In the genomic region with DNA sequence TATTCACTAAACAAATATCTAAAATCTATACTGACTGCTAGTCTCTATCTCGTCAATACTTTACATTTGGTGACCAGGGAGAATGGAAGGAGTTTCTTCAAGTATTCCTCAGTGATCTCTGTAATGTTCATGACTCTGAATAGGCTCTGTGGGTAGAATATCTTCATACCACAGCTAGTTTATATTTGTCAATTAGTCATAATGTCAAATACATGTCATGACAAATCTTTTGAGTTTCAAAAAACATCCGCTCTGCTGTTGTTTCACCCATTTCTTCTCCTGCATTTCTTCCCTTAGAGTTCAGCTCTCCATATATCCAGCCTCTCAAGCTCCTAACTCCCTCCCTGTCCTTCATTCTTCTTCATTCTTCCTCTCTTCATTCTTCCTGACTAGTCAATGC, we compare ENCODE assay signal across 1 cellular context.
TF ChIP-seq lines count a peak whose summit lies in the region.

No MANE protein-coding gene starts in this region.

TF ChIP-seq in A549, 52 proteins besides CTCF, POLR2A, EP300 and RAD21 (continued from another document):
- TF ChIP-seq REST (IDR thresholded peaks at IDR 0.05) (no peak), SREBF2 (IDR thresholded peaks at IDR 0.05) (no peak), PHF8 (IDR thresholded peaks at IDR 0.05; ENCODE audit: borderline replicate concordance, low read depth) (no peak), SMC3 (IDR thresholded peaks at IDR 0.05) (no peak), CHD2 (IDR thresholded peaks at IDR 0.05; ENCODE audit: low read length, partially characterized antibody) (no peak), MYC (IDR thresholded peaks at IDR 0.05; ENCODE audit: borderline replicate concordance, low read length) (no peak), HOXB5 (CRISPR knock-in tag; IDR thresholded peaks at IDR 0.05) (no peak), TFCP2L1 (CRISPR knock-in tag; IDR thresholded peaks at IDR 0.05) (no peak), FOSL2 (IDR thresholded peaks at IDR 0.05) (no peak), FOSL2 (CRISPR knock-in tag; IDR thresholded peaks at IDR 0.05) (no peak), TP53 (CRISPR knock-in tag; IDR thresholded peaks at IDR 0.05) (no peak), BCL3 (IDR thresholded peaks at IDR 0.05) (no peak), ZFP36 (IDR thresholded peaks at IDR 0.05; ENCODE audit: borderline replicate concordance, partially characterized antibody) (no peak), ELK1 (IDR thresholded peaks at IDR 0.05; ENCODE audit: low read depth, low read length) (no peak), ZC3H11A (IDR thresholded peaks at IDR 0.05) (no peak)
- TF ChIP-seq, protein P1, sequence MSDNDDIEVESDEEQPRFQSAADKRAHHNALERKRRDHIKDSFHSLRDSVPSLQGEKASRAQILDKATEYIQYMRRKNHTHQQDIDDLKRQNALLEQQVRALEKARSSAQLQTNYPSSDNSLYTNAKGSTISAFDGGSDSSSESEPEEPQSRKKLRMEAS (IDR thresholded peaks at IDR 0.05) = no peak
